32 cellular contexts compared by ENCODE assay signal in the genomic region with DNA sequence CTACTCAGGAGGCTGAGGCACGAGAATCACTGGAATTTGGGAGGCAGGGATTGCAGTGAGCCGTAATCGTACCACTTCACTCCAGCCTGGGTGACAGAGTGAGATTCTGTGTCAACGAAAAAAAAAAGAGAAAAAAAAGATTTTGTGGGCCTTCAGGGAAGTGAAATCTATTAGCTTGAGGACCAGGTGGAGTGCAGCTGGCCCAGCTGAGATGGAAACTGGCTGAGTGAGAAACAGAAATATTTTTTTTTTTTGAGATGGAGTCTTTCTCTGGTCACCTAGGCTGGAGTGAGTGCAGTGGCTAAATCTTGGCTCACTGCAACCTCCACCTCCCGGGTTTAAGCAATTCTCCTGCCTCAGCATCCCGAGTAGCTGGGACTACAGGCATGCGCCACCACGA. TPM values are rescaled to one million over a fixed set of nuclear protein-coding genes. Genes with fewer than 3 reads are reported as not detected.
DNase-seq lines count a peak whose midpoint lies in the region; ATAC-seq, FAIRE-seq and TF ChIP-seq lines count a peak whose summit lies in the region.
"Had no signal": no experiment of that assay in that cellular context is flagged by ENCODE, and none has a peak within 500 bp of the region (broad histone marks: within the 10 kb centered on the region; RNA-seq: fewer than 3 reads in every experiment).

No MANE protein-coding gene starts in this region.

- CTCF ChIA-PET in GM12878 (lab: Yijun Ruan, JAX), result no interaction called here
- CTCF ChIA-PET in SK-N-SH (lab: Yijun Ruan, JAX), result no interaction called here
- CTCF ChIA-PET in HEK293T (lab: Yijun Ruan, JAX), result no interaction called here

- POLR2A ChIA-PET in GM12878 (lab: Charles Lee) (no interaction called here), SK-N-SH (lab: Yijun Ruan, JAX) (no interaction called here), HEK293T (lab: Yijun Ruan, JAX) (no interaction called here)

- H3K79me2 ChIP-seq in GM12878 (ENCODE audit: control insufficient read depth, insufficient read depth, low read length) (no peaks in the 10 kb centered on the region), SK-N-SH (ENCODE audit: insufficient read depth) (no peaks in the 10 kb centered on the region)

- TF ChIP-seq RAD21 in GM12878 (IDR thresholded peaks at IDR 0.05; ENCODE audit: insufficient read depth, low read depth, low read length), result no peak
- TF ChIP-seq RAD21 in SK-N-SH (IDR thresholded peaks at IDR 0.05; ENCODE audit: low read length), result no peak

- no peaks in the 10 kb centered on the region for H3F3A ChIP-seq in SK-N-SH (replicated peaks; ENCODE audit: insufficient read depth)

- H3K27me3 ChIP-seq in GM12878 (replicated peaks in 1 of 2; ENCODE audit: control insufficient read depth in 2 of 2, insufficient read depth in 2 of 2, low read length in 1 of 2) (no peaks in the 10 kb centered on the region), SK-N-SH (ENCODE audit: insufficient read depth) (peaks cover 40% of the 10 kb centered on the region; the same call in 1 of the 2 replicates)

- H3K4me3 ChIP-seq in GM12878, result no peak overlapping the region
- H3K4me3 ChIP-seq in SK-N-SH (ENCODE audit: low read depth in 2 of 2, low read length in 1 of 2), result no peak overlapping the region

- peak overlapping the region; percentile 47; the same call in 1 of the 2 replicates for H3K4me2 ChIP-seq in GM12878 (ENCODE audit: control insufficient read depth, insufficient read depth)
- no peak overlapping the region for H3K4me2 ChIP-seq in SK-N-SH

- in situ Hi-C loops in GM12878 (cut with MboI), result no loop called here

- H3K36me3 ChIP-seq in GM12878 (ENCODE audit: control insufficient read depth in 2 of 2, insufficient read depth in 2 of 2, low read length in 1 of 2) (no peaks in the 10 kb centered on the region), SK-N-SH (replicated peaks in 1 of 2; ENCODE audit: control insufficient read depth in 1 of 2, insufficient read depth in 2 of 2, low read length in 1 of 2) (no peaks in the 10 kb centered on the region)

- H3K4me1 ChIP-seq in GM12878 (ENCODE audit: control insufficient read depth, insufficient read depth, low read length) (peaks cover 34% of the 10 kb centered on the region), SK-N-SH (ENCODE audit: control insufficient read depth in 1 of 2, insufficient read depth in 2 of 2, low read depth in 1 of 2, low read length in 1 of 2) (no peaks in the 10 kb centered on the region)

- no peak for DNase-seq in GM12878 (ENCODE audit: low read depth, low spot score)
- DNase-seq in posterior vena cava (ENCODE audit: low spot score), result no peak
- DNase-seq in SK-N-SH, result no peak
- DNase-seq in HEK293T (ENCODE audit: extremely low spot score), result no peak
- DNase-seq: CD8-positive, alpha-beta memory T cell; DMS 273 treated with DMSO at 0.1 percent for 48 hours; DMS79; EL; GDM1; H7; HFFc6; Karpas-422; NCI-H1105 treated with DMSO at 0.1 percent for 48 hours; NCI-H146; NCI-H1930; NCI-H2107; NCI-H446 treated with DMSO at 0.1 percent for 48 hours; NCI-H526; NCI-H82; NK-92 treated with Interleukin-12 subunit alpha and Interleukin-12 subunit beta, amount 100 ng/mL, for 24 hours; SHP77; T-helper 1 cell had no signal

- no TSS peak for BruUV-seq in GM12878 (replicated peaks; lab: Mats Ljungman, UMichigan)

- no peak for FAIRE-seq in GM12878 (lab: Jason Lieb, UNC)
- FAIRE-seq: HepG2 had no signal

- no peak overlapping the region for H2AFZ ChIP-seq in GM12878 (ENCODE audit: control insufficient read depth, low read depth, low read length)
- H2AFZ ChIP-seq in SK-N-SH (ENCODE audit: low read depth), result no peak overlapping the region

- intact Hi-C loops in GM12878 (cut with micrococcal nuclease; ENCODE audit: unreplicated experiment) (no loop called here), posterior vena cava (cut with DNase I) (no loop called here)

- TF ChIP-seq CTCF in GM12878 (IDR thresholded peaks at IDR 0.05 in 2 of 3, conservative IDR thresholded peaks at IDR 0.05 in 1 of 3; ENCODE audit: control insufficient read depth in 2 of 3, extremely low read depth in 1 of 3, insufficient read depth in 1 of 3, low read depth in 3 of 3, low read length in 3 of 3) (no peak), SK-N-SH (IDR thresholded peaks at IDR 0.05) (no peak)

- H4K20me1 ChIP-seq in GM12878 (ENCODE audit: control insufficient read depth, insufficient read depth) (no peaks in the 10 kb centered on the region), SK-N-SH (ENCODE audit: insufficient read depth) (no peaks in the 10 kb centered on the region)

- RAD21 ChIA-PET in GM12878 (lab: Charles Lee; ENCODE audit: unreplicated experiment), result no interaction called here

- 37% methylated on average over 8 of the region's 8 CpGs for WGBS in GM12878 (ENCODE audit: insufficient coverage, insufficient replicate concordance, low lambda C conversion rate, missing lambda C conversion rate)
- 6% methylated on average over 8 of the region's 8 CpGs for WGBS in SK-N-SH (ENCODE audit: low lambda C conversion rate)

- ATAC-seq in GM19023 (IDR thresholded peaks at IDR 0.05; ENCODE audit: unreplicated experiment), result peak; percentile 67
- peak; percentile 54 for ATAC-seq in HG03095 (IDR thresholded peaks at IDR 0.05; ENCODE audit: unreplicated experiment)
- ATAC-seq in GM12878, result no peak
- ATAC-seq in HG03469 (IDR thresholded peaks at IDR 0.05; ENCODE audit: unreplicated experiment), result no peak
- ATAC-seq: HepG2 had no signal

- H3K9me2 ChIP-seq in SK-N-SH, result no peaks in the 10 kb centered on the region

- TF ChIP-seq EP300 in GM12878 (IDR thresholded peaks at IDR 0.05; ENCODE audit: borderline replicate concordance in 1 of 2, control insufficient read depth in 1 of 2, low read depth in 2 of 2, low read length in 2 of 2) (no peak), SK-N-SH (IDR thresholded peaks at IDR 0.05; ENCODE audit: borderline replicate concordance in 1 of 2, low read depth in 1 of 2, low read length in 1 of 2) (no peak)

- TF ChIP-seq POLR2A in GM12878 (IDR thresholded peaks at IDR 0.05; ENCODE audit: low read depth, low read length), result no peak

- H3K9me3 ChIP-seq in GM12878 (replicated peaks; ENCODE audit: control insufficient read depth, insufficient read depth, low read length) (no peaks in the 10 kb centered on the region), SK-N-SH (no peaks in the 10 kb centered on the region)

- H3K27ac ChIP-seq in GM12878 (ENCODE audit: control insufficient read depth, insufficient read depth) (peak overlapping the region; percentile 65), SK-N-SH (ENCODE audit: low read depth in 2 of 2, low read length in 1 of 2) (no peak overlapping the region)
- H3K27ac ChIP-seq: RWPE1 had no signal

- SMC1A ChIA-PET in GM12878 (lab: Charles Lee; ENCODE audit: uncharacterized antibody, unreplicated experiment), result no interaction called here

- H3K9ac ChIP-seq in GM12878 (ENCODE audit: control insufficient read depth, insufficient read depth, low read length), result no peak overlapping the region
- no peak overlapping the region for H3K9ac ChIP-seq in SK-N-SH

RNA-seq across cellular contexts. Expression of a gene that starts 2.3 kb away (rescaled TPM):
- not detected in 2 replicates for total RNA-seq in GM12878 (2013; cell fraction: nucleolus; rRNA removed)
- total RNA-seq in GM12878 (2014; rRNA removed) (2.4 and 5.5 TPM in 2 replicates), GM12878 (2014; rRNA removed; fragmentation: Illumina TruSeq; extraction: Trizol) (6.5 and 7.1 TPM in 2 replicates), GM12878 (2021) (3.7 and 3.8 TPM in 2 replicates), posterior vena cava (not detected)
- 2.1 TPM for polyA plus RNA-seq in GM12878 (2011; ENCODE audit: low read depth)
- polyA plus RNA-seq in GM12878 (2011; rRNA removed) (0.38 and 0.84 TPM in 2 replicates), GM12878 (2014; fragmentation: Illumina TruSeq; extraction: Trizol) (5.0 and 5.3 TPM in 2 replicates), GM12878 (2014; fragmentation: Nextera tagmentation; extraction: Ambion mirVana) (10 to 100 TPM in 1 of 2 experiments, 1 to 10 TPM in 1; 9.9 to 12.2 TPM), GM12878 (2014; rRNA removed) (2.7 and 3.5 TPM in 2 replicates), GM12878 (2016; fragmentation: Nextera tagmentation; extraction: Ambion mirVana) (1 to 10 TPM; 1.2 to 1.9 TPM), SK-N-SH (2012; rRNA removed) (not detected in 2 replicates)
- 0.19 and 0.62 TPM in 2 replicates for polyA plus RNA-seq in GM12878 (2011; cell fraction: cytosol; rRNA removed)
- 0.13 and 0.23 TPM in 2 replicates for polyA plus RNA-seq in GM12878 (2011; cell fraction: nucleus; rRNA removed)
- 0.98 and 2.3 TPM in 2 replicates for polyA plus RNA-seq in GM12878 (2012)
- polyA minus RNA-seq in GM12878 (2011; rRNA and poly(A)+ RNA removed), result 0.57 and 0.95 TPM in 2 replicates
- polyA minus RNA-seq in GM12878 (2011; cell fraction: cytosol; rRNA and poly(A)+ RNA removed), result not detected in 2 replicates
- polyA minus RNA-seq in GM12878 (2011; cell fraction: nucleus; rRNA and poly(A)+ RNA removed), result not detected in 2 replicates
- polyA plus RNA-seq in SK-N-SH (2012; cell fraction: cytosol; rRNA removed), result not detected in 2 replicates
- not detected in 2 replicates for polyA plus RNA-seq in SK-N-SH (2012; cell fraction: nucleus; rRNA removed)
- total RNA-seq: A673; CD8-positive, alpha-beta memory T cell; HepG2; HFFc6; HT1080; M059J; SK-MEL-5 had no signal
- polyA plus RNA-seq: CD8-positive, alpha-beta memory T cell; HepG2 had no signal

RNA-seq across cellular contexts. Expression of a gene that starts 15.6 kb away (rescaled TPM):
- total RNA-seq in GM12878 (2013; cell fraction: nucleolus; rRNA removed), result not detected in 2 replicates
- total RNA-seq in GM12878 (2014; rRNA removed) (not detected in 2 replicates), GM12878 (2014; rRNA removed; fragmentation: Illumina TruSeq; extraction: Trizol) (not detected in 2 replicates), GM12878 (2021) (not detected in 2 replicates), posterior vena cava (not detected)
- polyA plus RNA-seq in GM12878 (2011; ENCODE audit: low read depth), result not detected
- polyA plus RNA-seq in GM12878 (2011; rRNA removed) (not detected in 2 replicates), GM12878 (2014; fragmentation: Illumina TruSeq; extraction: Trizol) (not detected in 2 replicates), GM12878 (2014; fragmentation: Nextera tagmentation; extraction: Ambion mirVana) (not detected), GM12878 (2014; rRNA removed) (not detected in 2 replicates), GM12878 (2016; fragmentation: Nextera tagmentation; extraction: Ambion mirVana) (not detected), SK-N-SH (2012; rRNA removed) (not detected in 2 replicates)
- not detected in 2 replicates for polyA plus RNA-seq in GM12878 (2011; cell fraction: cytosol; rRNA removed)
- polyA plus RNA-seq in GM12878 (2011; cell fraction: nucleus; rRNA removed), result not detected in 2 replicates
- polyA plus RNA-seq in GM12878 (2012), result not detected in 2 replicates
- not detected in 2 replicates for polyA minus RNA-seq in GM12878 (2011; rRNA and poly(A)+ RNA removed)
- not detected in 2 replicates for polyA minus RNA-seq in GM12878 (2011; cell fraction: cytosol; rRNA and poly(A)+ RNA removed)
- not detected in 2 replicates for polyA minus RNA-seq in GM12878 (2011; cell fraction: nucleus; rRNA and poly(A)+ RNA removed)
- polyA plus RNA-seq in SK-N-SH (2012; cell fraction: cytosol; rRNA removed), result not detected in 2 replicates
- not detected in 2 replicates for polyA plus RNA-seq in SK-N-SH (2012; cell fraction: nucleus; rRNA removed)
- total RNA-seq: A673; CD8-positive, alpha-beta memory T cell; H7; HepG2; HFFc6; HT1080; M059J; SK-MEL-5 had no signal
- polyA plus RNA-seq: CD14-positive monocyte; CD8-positive, alpha-beta memory T cell; HepG2 had no signal

RNA-seq across cellular contexts. Expression of a gene that starts 38.2 kb away (rescaled TPM):
- total RNA-seq in GM12878 (2013; cell fraction: nucleolus; rRNA removed), result not detected in 2 replicates
- not detected in 2 replicates for total RNA-seq in GM12878 (2014; rRNA removed)
- total RNA-seq in GM12878 (2014; rRNA removed; fragmentation: Illumina TruSeq; extraction: Trizol), result not detected in 2 replicates
- not detected in 2 replicates for total RNA-seq in GM12878 (2021)
- not detected for polyA plus RNA-seq in GM12878 (2011; ENCODE audit: low read depth)
- polyA plus RNA-seq in GM12878 (2011; rRNA removed), result 0.07 TPM in 1 of 2 replicates, not detected in the other
- polyA plus RNA-seq in GM12878 (2011; cell fraction: cytosol; rRNA removed), result not detected in 2 replicates
- polyA plus RNA-seq in GM12878 (2011; cell fraction: nucleus; rRNA removed), result not detected in 2 replicates
- not detected in 2 replicates for polyA plus RNA-seq in GM12878 (2012)
- polyA plus RNA-seq in GM12878 (2014; fragmentation: Illumina TruSeq; extraction: Trizol), result not detected in 2 replicates
- under 1 TPM in 1 of 2 experiments, not detected in 1; 0.05 TPM for polyA plus RNA-seq in GM12878 (2014; fragmentation: Nextera tagmentation; extraction: Ambion mirVana)
- not detected in 2 replicates for polyA plus RNA-seq in GM12878 (2014; rRNA removed)
- not detected for polyA plus RNA-seq in GM12878 (2016; fragmentation: Nextera tagmentation; extraction: Ambion mirVana)
- polyA minus RNA-seq in GM12878 (2011; rRNA and poly(A)+ RNA removed), result not detected in 2 replicates
- not detected in 2 replicates for polyA minus RNA-seq in GM12878 (2011; cell fraction: cytosol; rRNA and poly(A)+ RNA removed)
- not detected in 2 replicates for polyA minus RNA-seq in GM12878 (2011; cell fraction: nucleus; rRNA and poly(A)+ RNA removed)
- not detected for total RNA-seq in posterior vena cava
- polyA plus RNA-seq in SK-N-SH (2012; rRNA removed), result not detected in 2 replicates
- not detected in 2 replicates for polyA plus RNA-seq in SK-N-SH (2012; cell fraction: cytosol; rRNA removed)
- polyA plus RNA-seq in SK-N-SH (2012; cell fraction: nucleus; rRNA removed), result not detected in 2 replicates
- total RNA-seq: A673; CD8-positive, alpha-beta memory T cell; HepG2; HFFc6; HT1080; M059J; SK-MEL-5 had no signal
- polyA plus RNA-seq: CD14-positive monocyte; CD8-positive, alpha-beta memory T cell; HepG2 had no signal

RNA-seq across cellular contexts. Expression of a gene that starts 39.8 kb away (rescaled TPM):
- 0.10 and 0.25 TPM in 2 replicates for total RNA-seq in GM12878 (2013; cell fraction: nucleolus; rRNA removed)
- total RNA-seq in GM12878 (2014; rRNA removed) (not detected in 2 replicates), GM12878 (2014; rRNA removed; fragmentation: Illumina TruSeq; extraction: Trizol) (not detected in 2 replicates), GM12878 (2021) (0.29 and 0.51 TPM in 2 replicates), posterior vena cava (under 1 TPM; 0.56 to 0.76 TPM)
- 0.05 TPM for polyA plus RNA-seq in GM12878 (2011; ENCODE audit: low read depth)
- polyA plus RNA-seq in GM12878 (2011; rRNA removed) (0.04 TPM in 1 of 2 replicates, not detected in the other), GM12878 (2014; fragmentation: Illumina TruSeq; extraction: Trizol) (not detected in 2 replicates), GM12878 (2014; fragmentation: Nextera tagmentation; extraction: Ambion mirVana) (not detected), GM12878 (2014; rRNA removed) (0.01 TPM in 1 of 2 replicates, not detected in the other), GM12878 (2016; fragmentation: Nextera tagmentation; extraction: Ambion mirVana) (not detected), SK-N-SH (2012; rRNA removed) (not detected in 2 replicates)
- not detected in 2 replicates for polyA plus RNA-seq in GM12878 (2011; cell fraction: cytosol; rRNA removed)
- polyA plus RNA-seq in GM12878 (2011; cell fraction: nucleus; rRNA removed), result 0.04 and 0.09 TPM in 2 replicates
- not detected in 2 replicates for polyA plus RNA-seq in GM12878 (2012)
- polyA minus RNA-seq in GM12878 (2011; rRNA and poly(A)+ RNA removed), result 0.05 and 0.59 TPM in 2 replicates
- not detected in 2 replicates for polyA minus RNA-seq in GM12878 (2011; cell fraction: cytosol; rRNA and poly(A)+ RNA removed)
- under 0.01 and 0.29 TPM in 2 replicates for polyA minus RNA-seq in GM12878 (2011; cell fraction: nucleus; rRNA and poly(A)+ RNA removed)
- polyA plus RNA-seq in SK-N-SH (2012; cell fraction: cytosol; rRNA removed), result not detected in 2 replicates
- polyA plus RNA-seq in SK-N-SH (2012; cell fraction: nucleus; rRNA removed), result 0.02 and 0.05 TPM in 2 replicates
- total RNA-seq: A673; CD8-positive, alpha-beta memory T cell; HFFc6; HT1080; M059J; SK-MEL-5 had no signal
- polyA plus RNA-seq: CD14-positive monocyte; CD8-positive, alpha-beta memory T cell had no signal

RNA-seq across cellular contexts. Expression of a gene that starts 53.9 kb away (rescaled TPM):
- not detected in 2 replicates for total RNA-seq in GM12878 (2013; cell fraction: nucleolus; rRNA removed)
- not detected in 2 replicates for total RNA-seq in GM12878 (2014; rRNA removed)
- not detected in 2 replicates for total RNA-seq in GM12878 (2014; rRNA removed; fragmentation: Illumina TruSeq; extraction: Trizol)
- not detected in 2 replicates for total RNA-seq in GM12878 (2021)
- not detected for polyA plus RNA-seq in GM12878 (2011; ENCODE audit: low read depth)
- not detected in 2 replicates for polyA plus RNA-seq in GM12878 (2011; rRNA removed)
- polyA plus RNA-seq in GM12878 (2011; cell fraction: cytosol; rRNA removed), result not detected in 2 replicates
- polyA plus RNA-seq in GM12878 (2011; cell fraction: nucleus; rRNA removed), result not detected in 2 replicates
- polyA plus RNA-seq in GM12878 (2012), result not detected in 2 replicates
- polyA plus RNA-seq in GM12878 (2014; fragmentation: Illumina TruSeq; extraction: Trizol), result not detected in 2 replicates
- polyA plus RNA-seq in GM12878 (2014; fragmentation: Nextera tagmentation; extraction: Ambion mirVana), result not detected
- not detected in 2 replicates for polyA plus RNA-seq in GM12878 (2014; rRNA removed)
- polyA plus RNA-seq in GM12878 (2016; fragmentation: Nextera tagmentation; extraction: Ambion mirVana), result not detected
- not detected in 2 replicates for polyA minus RNA-seq in GM12878 (2011; rRNA and poly(A)+ RNA removed)
- not detected in 2 replicates for polyA minus RNA-seq in GM12878 (2011; cell fraction: cytosol; rRNA and poly(A)+ RNA removed)
- polyA minus RNA-seq in GM12878 (2011; cell fraction: nucleus; rRNA and poly(A)+ RNA removed), result not detected in 2 replicates
- 1 to 10 TPM in 1 of 2 donors, not detected in 1; 1.5 TPM for total RNA-seq in posterior vena cava
- polyA plus RNA-seq in SK-N-SH (2012; rRNA removed), result not detected in 2 replicates
- not detected in 2 replicates for polyA plus RNA-seq in SK-N-SH (2012; cell fraction: cytosol; rRNA removed)
- polyA plus RNA-seq in SK-N-SH (2012; cell fraction: nucleus; rRNA removed), result not detected in 2 replicates
- total RNA-seq: A673; CD8-positive, alpha-beta memory T cell; HepG2; HFFc6; HT1080; M059J; SK-MEL-5 had no signal
- polyA plus RNA-seq: CD14-positive monocyte; CD8-positive, alpha-beta memory T cell; HepG2 had no signal

Comparison
In these comparisons a context has a peak if more than half of its experiments do, and no peak if none do; other contexts are left out.
1. ATAC-seq: peak in GM19023 (single experiment) and HG03095 (single experiment); none in GM12878 (single experiment) and HG03469 (single experiment).